ENCODE assay signal across 9 cellular contexts in genomic region chr6:158849899-158850806, GRCh38. TPM values are rescaled to one million over a fixed set of nuclear protein-coding genes. Genes with fewer than 3 reads are reported as not detected.
A peak's percentile ranks its signal among the peaks of the same experiment; 100 is the strongest.
DNase-seq lines count a peak whose midpoint lies in the region; FAIRE-seq and TF ChIP-seq lines count a peak whose summit lies in the region.
"Had no signal": no experiment of that assay in that cellular context is flagged by ENCODE, and none has a peak within 500 bp of the region (broad histone marks: within the 10 kb centered on the region; RNA-seq: fewer than 3 reads in every experiment).

No MANE protein-coding gene starts in this region.

- no peak overlapping the region for H3K18ac ChIP-seq in mesenchymal stem cell (ENCODE audit: low read depth in 1 of 2, low read length in 2 of 2)

- peak overlapping the region in 2 of 3 donors; percentile 91 to 97 for H3K27ac Mint-ChIP-seq in IgD-negative memory B cell

- intact Hi-C loops in breast epithelium (cut with DNase I; ENCODE audit: low total_unique reads), result no loop called here

- H4K8ac ChIP-seq in mesenchymal stem cell (ENCODE audit: low read length), result no peak overlapping the region

- H3K27me3 ChIP-seq in BLaER1 treated with 17β-estradiol and CSF1 and Interleukin-3, amounts not matched to agents 10 nM and 100 nM, result no peaks in the 10 kb centered on the region
- H3K27me3 ChIP-seq in breast epithelium (no peaks in the 10 kb centered on the region), mesenchymal stem cell (ENCODE audit: control insufficient read depth in 1 of 2, insufficient read depth in 1 of 2, low read length in 2 of 2) (no peaks in the 10 kb centered on the region), suprapubic skin (no peaks in the 10 kb centered on the region)

- H3K4me2 ChIP-seq in BLaER1 treated with 17β-estradiol and CSF1 and Interleukin-3, amounts not matched to agents 10 nM and 100 nM, result peak overlapping the region in 6 of 11 experiments; percentile 7 to 83 (median 59); a peak in 11 of 22 replicates
- no peak overlapping the region for H3K4me2 ChIP-seq in mesenchymal stem cell (ENCODE audit: low read length, poor library complexity, severe bottlenecking)

- no peaks in the 10 kb centered on the region for H3K79me1 ChIP-seq in mesenchymal stem cell (replicated peaks; ENCODE audit: low read length, poor library complexity, severe bottlenecking)

- in situ Hi-C loops in GM13977 (cut with MboI; ENCODE audit: low pct_unique_long_range_greater_than_20kb, low sequenced_read_pairs, unreplicated experiment), result no loop called here

- no peak overlapping the region for H3K23ac ChIP-seq in mesenchymal stem cell (ENCODE audit: low read length in 2 of 2)

- H3K36me3 ChIP-seq in BLaER1 treated with 17β-estradiol and CSF1 and Interleukin-3, amounts not matched to agents 10 nM and 100 nM, result no peaks in the 10 kb centered on the region
- H3K36me3 ChIP-seq in breast epithelium (no peaks in the 10 kb centered on the region), mesenchymal stem cell (ENCODE audit: control insufficient read depth in 1 of 2, insufficient read depth in 2 of 2, low read depth in 1 of 2, low read length in 2 of 2) (no peaks in the 10 kb centered on the region), suprapubic skin (no peaks in the 10 kb centered on the region)
- H3K36me3 ChIP-seq: neutrophil had no signal

- H3K14ac ChIP-seq in mesenchymal stem cell (ENCODE audit: low read length in 2 of 2), result no peak overlapping the region

- H2BK5ac ChIP-seq in mesenchymal stem cell (ENCODE audit: low read depth, low read length, poor library complexity, severe bottlenecking), result no peak overlapping the region

- no peak overlapping the region for H2AFZ ChIP-seq in mesenchymal stem cell (ENCODE audit: low read depth, low read length)

- 9% methylated on average over 9 of the region's 9 CpGs for WGBS in mesenchymal stem cell
- 26% methylated on average over 9 of the region's 9 CpGs for WGBS in suprapubic skin

- no peak overlapping the region for H4K91ac ChIP-seq in mesenchymal stem cell (ENCODE audit: low read length)

- H3K4me1 Mint-ChIP-seq in IgD-negative memory B cell, result peaks cover 19 to 29% (median 22%) of the 10 kb centered on the region in 3 donors

- H3K4ac ChIP-seq in mesenchymal stem cell (ENCODE audit: low read depth in 1 of 2, low read length in 2 of 2), result no peak overlapping the region

- H3K36me3 Mint-ChIP-seq in IgD-negative memory B cell, result no peaks in the 10 kb centered on the region

- H3K9ac ChIP-seq in BLaER1 treated with 17β-estradiol and CSF1 and Interleukin-3, amounts not matched to agents 10 nM and 100 nM, result peak overlapping the region in 3 of 11 experiments; percentile 54 to 61 (median 54); a peak in 6 of 22 replicates
- H3K9ac ChIP-seq in mesenchymal stem cell (ENCODE audit: low read length), result peak overlapping the region; percentile 84

- TF ChIP-seq CTCF in breast epithelium (IDR thresholded peaks at IDR 0.05) (no peak), suprapubic skin (IDR thresholded peaks at IDR 0.05) (no peak), D721Med (IDR thresholded peaks at IDR 0.05; ENCODE audit: insufficient read depth, missing control alignments) (no peak), GM13977 (IDR thresholded peaks at IDR 0.05; ENCODE audit: extremely low read depth, insufficient read depth, missing control alignments) (no peak)

- TF ChIP-seq POLR2A in breast epithelium (IDR thresholded peaks at IDR 0.05) (no peak), suprapubic skin (IDR thresholded peaks at IDR 0.05) (no peak)

- FAIRE-seq in D721Med (lab: Jason Lieb, UNC), result no peak

- H2BK12ac ChIP-seq in mesenchymal stem cell (ENCODE audit: low read length in 2 of 2), result no peak overlapping the region

- DNase-seq in T-helper 22 cell (ENCODE audit: low read depth) (peak; percentile 69), breast epithelium (ENCODE audit: low spot score in 2 of 2) (peak in 1 of 2 donors; percentile 41), mesenchymal stem cell (peak; percentile 94), suprapubic skin (ENCODE audit: low spot score in 2 of 2) (no peak), D721Med (ENCODE audit: insufficient read length, low spot score) (no peak), GM13977 (ENCODE audit: low spot score) (no peak)

- H3K27ac ChIP-seq in BLaER1 treated with 17β-estradiol and CSF1 and Interleukin-3, amounts not matched to agents 10 nM and 100 nM, result peak overlapping the region in 8 of 11 experiments; percentile 1 to 90 (median 44); a peak in 10 of 22 replicates
- peak overlapping the region; percentile 0 to 79 for H3K27ac ChIP-seq in breast epithelium
- H3K27ac ChIP-seq in mesenchymal stem cell (ENCODE audit: low read length, poor library complexity, severe bottlenecking), result peak overlapping the region; percentile 53
- H3K27ac ChIP-seq in suprapubic skin, result peak overlapping the region; percentile 94
- H3K27ac ChIP-seq: neutrophil had no signal

- H3K9me3 ChIP-seq in BLaER1 treated with 17β-estradiol and CSF1 and Interleukin-3, amounts not matched to agents 10 nM and 100 nM (replicated peaks in 1 of 11), result no peaks in the 10 kb centered on the region
- H3K9me3 ChIP-seq in breast epithelium (no peaks in the 10 kb centered on the region), mesenchymal stem cell (ENCODE audit: control insufficient read depth, low read length) (no peaks in the 10 kb centered on the region), suprapubic skin (no peaks in the 10 kb centered on the region)
- H3K9me3 ChIP-seq: neutrophil had no signal

- no peak overlapping the region for H2BK120ac ChIP-seq in mesenchymal stem cell (ENCODE audit: low read depth, low read length)

- peak overlapping the region; percentile 5 to 90 (median 74) for H3K4me3 Mint-ChIP-seq in IgD-negative memory B cell

- no peak overlapping the region for H3K4me3 ChIP-seq in BLaER1 treated with 17β-estradiol and CSF1 and Interleukin-3, amounts not matched to agents 10 nM and 100 nM
- no peak overlapping the region for H3K4me3 ChIP-seq in breast epithelium
- peak overlapping the region in 1 of 2 experiments; percentile 34 for H3K4me3 ChIP-seq in mesenchymal stem cell (ENCODE audit: insufficient read depth in 1 of 2, low read depth in 1 of 2, low read length in 2 of 2)
- peak overlapping the region; percentile 3 for H3K4me3 ChIP-seq in suprapubic skin

- H2BK15ac ChIP-seq in mesenchymal stem cell (ENCODE audit: low read depth, poor library complexity, severe bottlenecking), result no peak overlapping the region

- H3K4me1 ChIP-seq in BLaER1 treated with 17β-estradiol and CSF1 and Interleukin-3, amounts not matched to agents 10 nM and 100 nM, result peaks cover 22 to 69% (median 41%) of the 10 kb centered on the region in 10 experiments
- H3K4me1 ChIP-seq in breast epithelium, result peaks cover 0 to 4% of the 10 kb centered on the region in 2 donors
- peaks cover 23% of the 10 kb centered on the region for H3K4me1 ChIP-seq in mesenchymal stem cell (ENCODE audit: control insufficient read depth, insufficient read depth, low read depth, low read length)
- peaks cover 65% of the 10 kb centered on the region for H3K4me1 ChIP-seq in suprapubic skin

- H3K9me3 Mint-ChIP-seq in IgD-negative memory B cell, result no peaks in the 10 kb centered on the region

- TF ChIP-seq EP300 in suprapubic skin (IDR thresholded peaks at IDR 0.05), result no peak

- no peak overlapping the region for H2AK5ac ChIP-seq in mesenchymal stem cell (ENCODE audit: low read length, severe bottlenecking)

- no peaks in the 10 kb centered on the region for H3K27me3 Mint-ChIP-seq in IgD-negative memory B cell

- no peaks in the 10 kb centered on the region for H4K20me1 ChIP-seq in BLaER1 treated with 17β-estradiol and CSF1 and Interleukin-3, amounts not matched to agents 10 nM and 100 nM

RNA-seq across cellular contexts. Expression of gene EZR, which starts 31.0 kb away (rescaled TPM):
- 588 TPM for polyA plus RNA-seq in IgD-negative memory B cell
- 100 to 1,000 TPM in 1 of 3 donors, 10 to 100 TPM in 2; 29.1 to 154 (median 59.3) TPM for total RNA-seq in breast epithelium
- polyA plus RNA-seq in mesenchymal stem cell (2013, experiment 1 of 2), result 45.8 TPM
- 44.2 TPM for polyA plus RNA-seq in mesenchymal stem cell (2013, experiment 2 of 2)
- total RNA-seq in suprapubic skin, result 100 to 1,000 TPM; 154 to 394 (median 238) TPM

Comparison
In these comparisons a context has a peak if more than half of its experiments do, and no peak if none do; other contexts are left out.
1. H3K27ac ChIP-seq: peak in every context shown above with its lines; median percentile 94 in suprapubic skin; 53 in mesenchymal stem cell; 44 in BLaER1 treated with 17β-estradiol and CSF1 and Interleukin-3, amounts not matched to agents 10 nM and 100 nM; 40 in breast epithelium.
2. DNase-seq: peak in T-helper 22 cell (single experiment) and mesenchymal stem cell (single experiment); none in suprapubic skin (0 of 2), D721Med (single experiment) and GM13977 (single experiment).